ENCODE assay signal across 1 cellular context in genomic region chr1:32696996-32697395, GRCh38. TPM values are rescaled to one million over a fixed set of nuclear protein-coding genes. Genes with fewer than 3 reads are reported as not detected.
"Had no signal": no experiment of that assay in that cellular context is flagged by ENCODE, and none has a peak within 500 bp of the region (broad histone marks: within the 10 kb centered on the region; RNA-seq: fewer than 3 reads in every experiment).

No MANE protein-coding gene starts in this region.

RNA-seq across cellular contexts. Expression of gene SYNC, which starts 5.6 kb away (rescaled TPM):
- total RNA-seq: GM23338 had no signal
- polyA plus RNA-seq: GM23338 had no signal
